ENCODE assay signal across 14 cellular contexts in genomic region chr2:195861821-195862220, GRCh38.
"Had no signal": no experiment of that assay in that cellular context is flagged by ENCODE, and none has a peak within 500 bp of the region (broad histone marks: within the 10 kb centered on the region; RNA-seq: fewer than 3 reads in every experiment).

No MANE protein-coding gene starts in this region.

- DNase-seq: activated CD4-positive, alpha-beta T cell treated with anti-CD3 and anti-CD28 coated beads for 1 hour; activated CD4-positive, alpha-beta T cell treated with anti-CD3 and anti-CD28 coated beads, Interleukin-2, amount 50 U/mL, for 48 hours; activated naive CD4-positive, alpha-beta T cell treated with anti-CD3 and anti-CD28 coated beads, Interleukin-2, amount 10 ng/mL, durations not matched to agents 7 days and 5 days; foreskin keratinocyte; kidney glomerular epithelial cell; nephron progenitor cell; ovary; sigmoid colon had no signal

- H3K4me3 ChIP-seq: cardiac muscle cell, ovary, sigmoid colon, thoracic aorta had no signal

- H3K27me3 ChIP-seq: cardiac muscle cell, foreskin keratinocyte, ovary, sigmoid colon had no signal

- H3K27ac ChIP-seq: cardiac muscle cell, epithelial cell of prostate, foreskin keratinocyte, ovary, sigmoid colon, thoracic aorta, VCaP had no signal

- ATAC-seq: activated T-helper 17 cell treated with anti-CD3 and anti-CD28 coated beads, Interleukin-2, amount 50 U/mL, for 72 hours; foreskin keratinocyte; stimulated activated effector memory CD8-positive, alpha-beta T cell treated with anti-CD3 and anti-CD28 coated beads, Interleukin-12 subunit alpha, Interleukin-12 subunit beta, amount 100 ng/mL, for 72 hours had no signal

- H3K9me3 ChIP-seq: ovary, sigmoid colon, thoracic aorta had no signal
